25 cellular contexts compared by ENCODE assay signal in the genomic region with DNA sequence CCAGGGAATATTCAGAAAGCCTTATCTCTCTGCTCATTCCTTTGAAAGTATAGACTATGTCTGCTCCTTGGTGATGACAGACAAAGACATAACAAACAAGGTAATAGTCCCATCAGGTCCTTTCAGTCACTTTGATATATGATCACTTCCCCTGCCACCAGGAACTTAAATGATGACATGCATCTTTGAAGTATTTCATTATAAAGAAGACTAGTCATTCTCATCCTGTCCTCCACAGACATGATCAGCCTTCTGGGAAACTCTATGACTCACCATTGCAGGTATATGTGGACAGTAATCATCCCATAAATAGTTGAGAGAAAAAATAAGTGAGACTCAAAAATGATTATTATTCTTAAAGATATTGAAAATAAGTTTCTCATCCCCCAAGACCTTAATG.
DNase-seq lines count a peak whose midpoint lies in the region; ATAC-seq and TF ChIP-seq lines count a peak whose summit lies in the region.
"Had no signal": no experiment of that assay in that cellular context is flagged by ENCODE, and none has a peak within 500 bp of the region (broad histone marks: within the 10 kb centered on the region; RNA-seq: fewer than 3 reads in every experiment).

No MANE protein-coding gene starts in this region.

- no peaks in the 10 kb centered on the region for H3K27me3 ChIP-seq in RWPE2 (ENCODE audit: insufficient read depth, poor library complexity, severe bottlenecking)
- H3K27me3 ChIP-seq: MG63, SJSA1 had no signal

- DNase-seq in DMS153 (lab: John Stamatoyannopoulos, UW) = peak; percentile 52
- DNase-seq in DMS153 treated with DMSO at 0.1 percent for 48 hours (lab: John Stamatoyannopoulos, UW; ENCODE audit: unreplicated experiment) = no peak
- DNase-seq in RWPE2 (ENCODE audit: low spot score) = no peak
- DNase-seq in epithelial cell of prostate (ENCODE audit: low read depth, low spot score) = peak; percentile 20
- DNase-seq in AG08396 (ENCODE audit: low spot score) = no peak
- DNase-seq in cerebellum (ENCODE audit: low spot score) = no peak
- DNase-seq in amniotic stem cell (lab: John Stamatoyannopoulos, UW) = no peak
- DNase-seq: Calu3; CD8-positive, alpha-beta memory T cell; DMS79; Kasumi-1; MG63; NCI-H1048; NCI-H1436; NCI-H187 treated with DMSO at 0.1 percent for 48 hours; NCI-H2107; NCI-H748 treated with DMSO at 0.1 percent for 48 hours; NK-92 treated with Interleukin-12 subunit alpha and Interleukin-12 subunit beta, amount 100 ng/mL, for 24 hours had no signal

- no peaks in the 10 kb centered on the region for H3K36me3 ChIP-seq in RWPE2 (ENCODE audit: low read depth)
- H3K36me3 ChIP-seq: MG63, SJSA1 had no signal

- H3K4me1 ChIP-seq in RWPE2 (ENCODE audit: insufficient read depth, poor library complexity, severe bottlenecking) = no peaks in the 10 kb centered on the region
- H3K4me1 ChIP-seq: SJSA1 had no signal

- H3K27ac ChIP-seq in RWPE2 (ENCODE audit: poor library complexity, severe bottlenecking) = no peak overlapping the region
- H3K27ac ChIP-seq in epithelial cell of prostate = peak overlapping the region; percentile 22
- H3K27ac ChIP-seq: 22Rv1, C4-2B, SJSA1 had no signal

- TF ChIP-seq CTCF in RWPE2 (IDR thresholded peaks at IDR 0.05; ENCODE audit: poor library complexity, severe bottlenecking) = no peak

- H3K4me3 ChIP-seq in RWPE2 (ENCODE audit: severe bottlenecking) = no peak overlapping the region
- H3K4me3 ChIP-seq: GM12878, MG63, SJSA1 had no signal

- no peaks in the 10 kb centered on the region for H3K9me3 ChIP-seq in RWPE2 (ENCODE audit: severe bottlenecking)
- H3K9me3 ChIP-seq: MG63, SJSA1 had no signal

- ATAC-seq in RWPE2 (ENCODE audit: low read depth) = peak; percentile 55; the same call in 2 of the 3 replicates
- no peak for ATAC-seq in HG02571 (IDR thresholded peaks at IDR 0.05; ENCODE audit: unreplicated experiment)
- ATAC-seq: GM12878, Panc1, Right ventricle myocardium inferior had no signal

Comparison
In these comparisons a context has a peak if more than half of its experiments do, and no peak if none do; other contexts are left out.
1. DNase-seq: peak in DMS153 (single experiment) and epithelial cell of prostate (single experiment); none in DMS153 treated with DMSO at 0.1 percent for 48 hours (single experiment), RWPE2 (single experiment), AG08396 (single experiment), cerebellum (single experiment) and amniotic stem cell (single experiment).